1 cellular context compared by ENCODE assay signal in the genomic region with DNA sequence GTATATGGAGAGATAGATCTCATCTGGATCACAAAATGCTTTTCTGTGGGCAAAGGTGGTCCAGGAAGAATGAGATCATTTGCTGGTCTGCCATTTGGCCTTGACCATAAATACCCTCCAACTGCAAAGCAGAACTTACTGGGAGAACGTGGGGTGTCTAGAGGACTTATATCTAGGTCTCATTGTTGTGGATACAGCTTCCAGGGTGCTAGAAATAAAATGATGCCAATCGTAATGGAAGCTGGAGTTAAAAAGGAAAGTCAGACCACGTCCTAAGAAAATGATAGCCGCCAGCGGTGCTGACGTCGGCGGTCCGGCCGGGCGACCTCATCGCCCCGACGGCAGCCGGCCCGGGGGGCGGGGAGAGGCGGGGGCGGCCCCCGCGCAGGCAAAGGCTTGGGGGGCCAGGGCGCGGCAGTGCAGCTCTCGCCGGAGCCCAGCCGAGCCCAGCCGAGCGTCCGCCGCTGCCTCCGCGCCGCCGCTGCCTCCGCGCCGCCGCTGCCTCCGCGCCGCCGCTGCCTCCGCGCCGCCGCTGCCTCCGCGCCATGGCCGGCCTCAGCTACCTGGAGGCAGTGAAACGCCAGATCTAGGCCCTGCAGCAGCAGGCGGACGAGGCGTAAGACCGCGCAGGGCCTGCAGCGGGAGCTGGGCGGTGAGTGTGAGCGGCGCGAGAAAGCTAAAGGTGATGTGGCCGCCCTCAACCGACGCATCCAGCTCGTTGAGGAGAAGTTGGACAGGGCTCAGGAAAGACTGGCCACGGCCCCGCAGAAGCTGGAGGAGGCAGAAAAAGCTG.
A peak's percentile ranks its signal among the peaks of the same experiment; 100 is the strongest.
TF ChIP-seq lines count a peak whose summit lies in the region.

No MANE protein-coding gene starts in this region.

TF ChIP-seq in HepG2, 621 proteins besides CTCF, POLR2A, EP300 and RAD21 (continued from another document and continues in another):
- no peak for TF ChIP-seq ZUFSP (CRISPR knock-in tag; IDR thresholded peaks at IDR 0.05; ENCODE audit: borderline replicate concordance)
- TF ChIP-seq, protein P1, sequence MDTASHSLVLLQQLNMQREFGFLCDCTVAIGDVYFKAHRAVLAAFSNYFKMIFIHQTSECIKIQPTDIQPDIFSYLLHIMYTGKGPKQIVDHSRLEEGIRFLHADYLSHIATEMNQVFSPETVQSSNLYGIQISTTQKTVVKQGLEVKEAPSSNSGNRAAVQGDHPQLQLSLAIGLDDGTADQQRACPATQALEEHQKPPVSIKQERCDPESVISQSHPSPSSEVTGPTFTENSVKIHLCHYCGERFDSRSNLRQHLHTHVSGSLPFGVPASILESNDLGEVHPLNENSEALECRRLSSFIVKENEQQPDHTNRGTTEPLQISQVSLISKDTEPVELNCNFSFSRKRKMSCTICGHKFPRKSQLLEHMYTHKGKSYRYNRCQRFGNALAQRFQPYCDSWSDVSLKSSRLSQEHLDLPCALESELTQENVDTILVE (CRISPR knock-in tag; IDR thresholded peaks at IDR 0.05) = no peak
- TF ChIP-seq, protein P2, sequence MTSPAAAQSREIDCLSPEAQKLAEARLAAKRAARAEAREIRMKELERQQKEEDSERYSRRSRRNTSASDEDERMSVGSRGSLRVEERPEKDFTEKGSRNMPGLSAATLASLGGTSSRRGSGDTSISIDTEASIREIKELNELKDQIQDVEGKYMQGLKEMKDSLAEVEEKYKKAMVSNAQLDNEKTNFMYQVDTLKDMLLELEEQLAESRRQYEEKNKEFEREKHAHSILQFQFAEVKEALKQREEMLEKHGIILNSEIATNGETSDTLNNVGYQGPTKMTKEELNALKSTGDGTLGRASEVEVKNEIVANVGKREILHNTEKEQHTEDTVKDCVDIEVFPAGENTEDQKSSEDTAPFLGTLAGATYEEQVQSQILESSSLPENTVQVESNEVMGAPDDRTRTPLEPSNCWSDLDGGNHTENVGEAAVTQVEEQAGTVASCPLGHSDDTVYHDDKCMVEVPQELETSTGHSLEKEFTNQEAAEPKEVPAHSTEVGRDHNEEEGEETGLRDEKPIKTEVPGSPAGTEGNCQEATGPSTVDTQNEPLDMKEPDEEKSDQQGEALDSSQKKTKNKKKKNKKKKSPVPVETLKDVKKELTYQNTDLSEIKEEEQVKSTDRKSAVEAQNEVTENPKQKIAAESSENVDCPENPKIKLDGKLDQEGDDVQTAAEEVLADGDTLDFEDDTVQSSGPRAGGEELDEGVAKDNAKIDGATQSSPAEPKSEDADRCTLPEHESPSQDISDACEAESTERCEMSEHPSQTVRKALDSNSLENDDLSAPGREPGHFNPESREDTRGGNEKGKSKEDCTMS (CRISPR knock-in tag; conservative IDR thresholded peaks at IDR 0.05) = no peak
- TF ChIP-seq ZNF780A (CRISPR knock-in tag; IDR thresholded peaks at IDR 0.05) = no peak
- TF ChIP-seq, protein P3, sequence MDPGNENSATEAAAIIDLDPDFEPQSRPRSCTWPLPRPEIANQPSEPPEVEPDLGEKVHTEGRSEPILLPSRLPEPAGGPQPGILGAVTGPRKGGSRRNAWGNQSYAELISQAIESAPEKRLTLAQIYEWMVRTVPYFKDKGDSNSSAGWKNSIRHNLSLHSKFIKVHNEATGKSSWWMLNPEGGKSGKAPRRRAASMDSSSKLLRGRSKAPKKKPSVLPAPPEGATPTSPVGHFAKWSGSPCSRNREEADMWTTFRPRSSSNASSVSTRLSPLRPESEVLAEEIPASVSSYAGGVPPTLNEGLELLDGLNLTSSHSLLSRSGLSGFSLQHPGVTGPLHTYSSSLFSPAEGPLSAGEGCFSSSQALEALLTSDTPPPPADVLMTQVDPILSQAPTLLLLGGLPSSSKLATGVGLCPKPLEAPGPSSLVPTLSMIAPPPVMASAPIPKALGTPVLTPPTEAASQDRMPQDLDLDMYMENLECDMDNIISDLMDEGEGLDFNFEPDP (CRISPR knock-in tag; conservative IDR thresholded peaks at IDR 0.05) = no peak
- TF ChIP-seq, protein P4, sequence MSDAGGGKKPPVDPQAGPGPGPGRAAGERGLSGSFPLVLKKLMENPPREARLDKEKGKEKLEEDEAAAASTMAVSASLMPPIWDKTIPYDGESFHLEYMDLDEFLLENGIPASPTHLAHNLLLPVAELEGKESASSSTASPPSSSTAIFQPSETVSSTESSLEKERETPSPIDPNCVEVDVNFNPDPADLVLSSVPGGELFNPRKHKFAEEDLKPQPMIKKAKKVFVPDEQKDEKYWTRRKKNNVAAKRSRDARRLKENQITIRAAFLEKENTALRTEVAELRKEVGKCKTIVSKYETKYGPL (CRISPR knock-in tag; IDR thresholded peaks at IDR 0.05) = no peak
- no peak for TF ChIP-seq ZNF251 (CRISPR knock-in tag; IDR thresholded peaks at IDR 0.05)
- no peak for TF ChIP-seq HDAC2 (CRISPR knock-in tag; IDR thresholded peaks at IDR 0.05)
- TF ChIP-seq, protein P5, sequence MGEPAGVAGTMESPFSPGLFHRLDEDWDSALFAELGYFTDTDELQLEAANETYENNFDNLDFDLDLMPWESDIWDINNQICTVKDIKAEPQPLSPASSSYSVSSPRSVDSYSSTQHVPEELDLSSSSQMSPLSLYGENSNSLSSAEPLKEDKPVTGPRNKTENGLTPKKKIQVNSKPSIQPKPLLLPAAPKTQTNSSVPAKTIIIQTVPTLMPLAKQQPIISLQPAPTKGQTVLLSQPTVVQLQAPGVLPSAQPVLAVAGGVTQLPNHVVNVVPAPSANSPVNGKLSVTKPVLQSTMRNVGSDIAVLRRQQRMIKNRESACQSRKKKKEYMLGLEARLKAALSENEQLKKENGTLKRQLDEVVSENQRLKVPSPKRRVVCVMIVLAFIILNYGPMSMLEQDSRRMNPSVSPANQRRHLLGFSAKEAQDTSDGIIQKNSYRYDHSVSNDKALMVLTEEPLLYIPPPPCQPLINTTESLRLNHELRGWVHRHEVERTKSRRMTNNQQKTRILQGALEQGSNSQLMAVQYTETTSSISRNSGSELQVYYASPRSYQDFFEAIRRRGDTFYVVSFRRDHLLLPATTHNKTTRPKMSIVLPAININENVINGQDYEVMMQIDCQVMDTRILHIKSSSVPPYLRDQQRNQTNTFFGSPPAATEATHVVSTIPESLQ (CRISPR knock-in tag; conservative IDR thresholded peaks at IDR 0.05) = no peak
- TF ChIP-seq, protein P6, sequence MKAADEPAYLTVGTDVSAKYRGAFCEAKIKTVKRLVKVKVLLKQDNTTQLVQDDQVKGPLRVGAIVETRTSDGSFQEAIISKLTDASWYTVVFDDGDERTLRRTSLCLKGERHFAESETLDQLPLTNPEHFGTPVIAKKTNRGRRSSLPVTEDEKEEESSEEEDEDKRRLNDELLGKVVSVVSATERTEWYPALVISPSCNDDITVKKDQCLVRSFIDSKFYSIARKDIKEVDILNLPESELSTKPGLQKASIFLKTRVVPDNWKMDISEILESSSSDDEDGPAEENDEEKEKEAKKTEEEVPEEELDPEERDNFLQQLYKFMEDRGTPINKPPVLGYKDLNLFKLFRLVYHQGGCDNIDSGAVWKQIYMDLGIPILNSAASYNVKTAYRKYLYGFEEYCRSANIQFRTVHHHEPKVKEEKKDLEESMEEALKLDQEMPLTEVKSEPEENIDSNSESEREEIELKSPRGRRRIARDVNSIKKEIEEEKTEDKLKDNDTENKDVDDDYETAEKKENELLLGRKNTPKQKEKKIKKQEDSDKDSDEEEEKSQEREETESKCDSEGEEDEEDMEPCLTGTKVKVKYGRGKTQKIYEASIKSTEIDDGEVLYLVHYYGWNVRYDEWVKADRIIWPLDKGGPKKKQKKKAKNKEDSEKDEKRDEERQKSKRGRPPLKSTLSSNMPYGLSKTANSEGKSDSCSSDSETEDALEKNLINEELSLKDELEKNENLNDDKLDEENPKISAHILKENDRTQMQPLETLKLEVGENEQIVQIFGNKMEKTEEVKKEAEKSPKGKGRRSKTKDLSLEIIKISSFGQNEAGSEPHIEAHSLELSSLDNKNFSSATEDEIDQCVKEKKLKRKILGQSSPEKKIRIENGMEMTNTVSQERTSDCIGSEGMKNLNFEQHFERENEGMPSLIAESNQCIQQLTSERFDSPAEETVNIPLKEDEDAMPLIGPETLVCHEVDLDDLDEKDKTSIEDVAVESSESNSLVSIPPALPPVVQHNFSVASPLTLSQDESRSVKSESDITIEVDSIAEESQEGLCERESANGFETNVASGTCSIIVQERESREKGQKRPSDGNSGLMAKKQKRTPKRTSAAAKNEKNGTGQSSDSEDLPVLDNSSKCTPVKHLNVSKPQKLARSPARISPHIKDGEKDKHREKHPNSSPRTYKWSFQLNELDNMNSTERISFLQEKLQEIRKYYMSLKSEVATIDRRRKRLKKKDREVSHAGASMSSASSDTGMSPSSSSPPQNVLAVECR (CRISPR knock-in tag; IDR thresholded peaks at IDR 0.05; ENCODE audit: borderline replicate concordance) = peak; percentile 48; the same call in 1 of the 2 replicates
- TF ChIP-seq ZNF556 (CRISPR knock-in tag; IDR thresholded peaks at IDR 0.05; ENCODE audit: borderline replicate concordance) = 0 out of 2 replicates have a peak, but pooled peaks have one; percentile 49
- no peak for TF ChIP-seq ZBTB20 (CRISPR knock-in tag; IDR thresholded peaks at IDR 0.05; ENCODE audit: borderline replicate concordance, low read depth)
- TF ChIP-seq RARG (CRISPR knock-in tag; IDR thresholded peaks at IDR 0.05; ENCODE audit: low read depth) = no peak
- no peak for TF ChIP-seq ZNF362 (CRISPR knock-in tag; IDR thresholded peaks at IDR 0.05; ENCODE audit: borderline replicate concordance)
- no peak for TF ChIP-seq RXRA (CRISPR knock-in tag; IDR thresholded peaks at IDR 0.05)
- no peak for TF ChIP-seq ZNF792 (CRISPR knock-in tag; IDR thresholded peaks at IDR 0.05)
- TF ChIP-seq ZBTB46 (CRISPR knock-in tag; IDR thresholded peaks at IDR 0.05; ENCODE audit: borderline replicate concordance) = no peak
- TF ChIP-seq GMEB1 (CRISPR knock-in tag; IDR thresholded peaks at IDR 0.05; ENCODE audit: borderline replicate concordance) = no peak
- TF ChIP-seq, protein P7, sequence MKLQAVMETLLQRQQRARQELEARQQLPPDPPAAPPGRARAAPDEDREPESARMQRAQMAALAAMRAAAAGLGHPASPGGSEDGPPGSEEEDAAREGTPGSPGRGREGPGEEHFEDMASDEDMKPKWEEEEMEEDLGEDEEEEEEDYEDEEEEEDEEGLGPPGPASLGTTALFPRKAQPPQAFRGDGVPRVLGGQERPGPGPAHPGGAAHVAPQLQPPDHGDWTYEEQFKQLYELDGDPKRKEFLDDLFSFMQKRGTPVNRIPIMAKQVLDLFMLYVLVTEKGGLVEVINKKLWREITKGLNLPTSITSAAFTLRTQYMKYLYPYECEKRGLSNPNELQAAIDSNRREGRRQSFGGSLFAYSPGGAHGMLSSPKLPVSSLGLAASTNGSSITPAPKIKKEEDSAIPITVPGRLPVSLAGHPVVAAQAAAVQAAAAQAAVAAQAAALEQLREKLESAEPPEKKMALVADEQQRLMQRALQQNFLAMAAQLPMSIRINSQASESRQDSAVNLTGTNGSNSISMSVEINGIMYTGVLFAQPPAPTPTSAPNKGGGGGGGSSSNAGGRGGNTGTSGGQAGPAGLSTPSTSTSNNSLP (IDR thresholded peaks at IDR 0.05; ENCODE audit: low read depth, low read length) = no peak
- TF ChIP-seq, protein P8, sequence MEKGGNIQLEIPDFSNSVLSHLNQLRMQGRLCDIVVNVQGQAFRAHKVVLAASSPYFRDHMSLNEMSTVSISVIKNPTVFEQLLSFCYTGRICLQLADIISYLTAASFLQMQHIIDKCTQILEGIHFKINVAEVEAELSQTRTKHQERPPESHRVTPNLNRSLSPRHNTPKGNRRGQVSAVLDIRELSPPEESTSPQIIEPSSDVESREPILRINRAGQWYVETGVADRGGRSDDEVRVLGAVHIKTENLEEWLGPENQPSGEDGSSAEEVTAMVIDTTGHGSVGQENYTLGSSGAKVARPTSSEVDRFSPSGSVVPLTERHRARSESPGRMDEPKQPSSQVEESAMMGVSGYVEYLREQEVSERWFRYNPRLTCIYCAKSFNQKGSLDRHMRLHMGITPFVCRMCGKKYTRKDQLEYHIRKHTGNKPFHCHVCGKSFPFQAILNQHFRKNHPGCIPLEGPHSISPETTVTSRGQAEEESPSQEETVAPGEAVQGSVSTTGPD (CRISPR knock-in tag; IDR thresholded peaks at IDR 0.05) = no peak
- no peak for TF ChIP-seq ZNF138 (CRISPR knock-in tag; IDR thresholded peaks at IDR 0.05; ENCODE audit: low read depth)
- TF ChIP-seq HNF4A (CRISPR knock-in tag; IDR thresholded peaks at IDR 0.05) = no peak
- TF ChIP-seq GFI1 (CRISPR knock-in tag; IDR thresholded peaks at IDR 0.05; ENCODE audit: borderline replicate concordance) = no peak
- no peak for TF ChIP-seq NPAS2 (CRISPR knock-in tag; IDR thresholded peaks at IDR 0.05; ENCODE audit: borderline replicate concordance)
- TF ChIP-seq PHF8 (CRISPR knock-in tag; IDR thresholded peaks at IDR 0.05) = peak; percentile 83
